ENCODE assay signal across 18 cellular contexts in genomic region chr11:61339490-61339878, GRCh38. TPM values are rescaled to one million over a fixed set of nuclear protein-coding genes. Genes with fewer than 3 reads are reported as not detected.
DNase-seq lines count a peak whose midpoint lies in the region; ATAC-seq, FAIRE-seq and TF ChIP-seq lines count a peak whose summit lies in the region.
"Had no signal": no experiment of that assay in that cellular context is flagged by ENCODE, and none has a peak within 500 bp of the region (broad histone marks: within the 10 kb centered on the region; RNA-seq: fewer than 3 reads in every experiment).

No MANE protein-coding gene starts in this region.

- TF ChIP-seq POLR2A in GM12892 (IDR thresholded peaks at IDR 0.05; ENCODE audit: low read depth, low read length) = no peak

- H3K4me3 Mint-ChIP-seq in neural crest cell = no peak overlapping the region
- H3K4me3 Mint-ChIP-seq: CD14-positive monocyte; CD8-positive, alpha-beta T cell; GM23338 had no signal

- no peaks in the 10 kb centered on the region for H3K36me3 Mint-ChIP-seq in neural crest cell (ENCODE audit: low read depth)

- no peaks in the 10 kb centered on the region for H3K9me3 Mint-ChIP-seq in neural crest cell
- H3K9me3 Mint-ChIP-seq: CD14-positive monocyte; CD8-positive, alpha-beta T cell; GM23338 had no signal

- peaks cover 14% of the 10 kb centered on the region for H3K4me1 Mint-ChIP-seq in neural crest cell

- H3K27me3 Mint-ChIP-seq in neural crest cell (ENCODE audit: low read depth) = no peaks in the 10 kb centered on the region

- TF ChIP-seq CTCF in neural crest cell (conservative IDR thresholded peaks at IDR 0.05) = no peak

- intact Hi-C loops in Right ventricle myocardium inferior (cut with DNase I) = no loop called here
- intact Hi-C loops in left cardiac atrium (cut with DNase I) = loop anchor here in 1 of 2 donors (5.0 kb wide), 1 partner anchor 48 kb away; no protein-coding TSS in a partner anchor

- no peak for FAIRE-seq in GM12892 (lab: Jason Lieb, UNC)
- FAIRE-seq: A549, D721Med, G401.6, GM12891 had no signal

- ATAC-seq in Right ventricle myocardium inferior = no peak
- ATAC-seq in left cardiac atrium = no peak
- ATAC-seq in HG02571 (IDR thresholded peaks at IDR 0.05; ENCODE audit: unreplicated experiment) = no peak
- ATAC-seq: A549; CD8-positive, alpha-beta T cell; GM23338 had no signal

- peak overlapping the region; percentile 45 for H3K27ac Mint-ChIP-seq in neural crest cell (ENCODE audit: unreplicated experiment)
- H3K27ac Mint-ChIP-seq: CD8-positive, alpha-beta T cell; GM23338 had no signal

- DNase-seq in Right ventricle myocardium inferior (ENCODE audit: missing footprints) (peak; percentile 16), left cardiac atrium (no peak), HuH-7.5 (ENCODE audit: low spot score) (peak; percentile 14), neural crest cell (ENCODE audit: low read depth, low spot score) (no peak), GM12892 (ENCODE audit: insufficient read length) (no peak)
- DNase-seq: CD8-positive, alpha-beta T cell; COR-L47; DMS153; DMS79 treated with DMSO at 0.1 percent for 48 hours; EL; H7 had no signal

RNA-seq across cellular contexts. Expression of gene TKFC, which starts 6.5 kb away (rescaled TPM):
- total RNA-seq in Right ventricle myocardium inferior (12.3 TPM), left cardiac atrium (10 to 100 TPM; 16.1 to 18.0 TPM), neural crest cell (46.9 and 53.9 TPM in 2 replicates)
- polyA plus RNA-seq in GM12892 (2012; ENCODE audit: missing spikeins) = 42.6 TPM

RNA-seq across cellular contexts. Expression of gene DDB1, which starts 6.6 kb away (rescaled TPM):
- total RNA-seq in Right ventricle myocardium inferior (113 TPM), left cardiac atrium (100 to 1,000 TPM; 107 to 136 TPM), neural crest cell (315 and 329 TPM in 2 replicates)
- polyA plus RNA-seq in GM12892 (2012; ENCODE audit: missing spikeins) = 126 TPM

RNA-seq across cellular contexts. Expression of gene CYB561A3, which starts 22.2 kb away (rescaled TPM):
- 14.6 TPM for total RNA-seq in Right ventricle myocardium inferior
- total RNA-seq in left cardiac atrium = 10 to 100 TPM; 15.7 to 17.0 TPM
- 28.1 and 28.9 TPM in 2 replicates for total RNA-seq in neural crest cell
- 31.1 TPM for polyA plus RNA-seq in GM12892 (2012; ENCODE audit: missing spikeins)

RNA-seq across cellular contexts. Expression of gene TMEM138, which starts 22.7 kb away (rescaled TPM):
- 18.0 TPM for total RNA-seq in Right ventricle myocardium inferior
- total RNA-seq in left cardiac atrium = 10 to 100 TPM; 24.4 to 32.6 TPM
- total RNA-seq in neural crest cell = 47.8 and 52.6 TPM in 2 replicates
- polyA plus RNA-seq in GM12892 (2012; ENCODE audit: missing spikeins) = 32.2 TPM

RNA-seq across cellular contexts. Expression of gene VWCE, which starts 44.4 kb away (rescaled TPM):
- total RNA-seq in Right ventricle myocardium inferior (1.0 TPM), left cardiac atrium (1 to 10 TPM; 1.1 to 2.3 TPM), neural crest cell (42.0 and 42.1 TPM in 2 replicates)
- polyA plus RNA-seq in GM12892 (2012; ENCODE audit: missing spikeins) = 3.6 TPM

Comparison
In these comparisons a context has a peak if more than half of its experiments do, and no peak if none do; other contexts are left out.
1. DNase-seq: peak in Right ventricle myocardium inferior (single experiment) and HuH-7.5 (single experiment); none in left cardiac atrium (single experiment), neural crest cell (single experiment) and GM12892 (single experiment).